In genomic region chr2:64114063-64114911, GRCh38 we compare ENCODE assay signal across 9 cellular contexts. TPM values are rescaled to one million over a fixed set of nuclear protein-coding genes. Genes with fewer than 3 reads are reported as not detected.
A peak's percentile ranks its signal among the peaks of the same experiment; 100 is the strongest.
DNase-seq lines count a peak whose midpoint lies in the region; ATAC-seq and TF ChIP-seq lines count a peak whose summit lies in the region.
"Had no signal": no experiment of that assay in that cellular context is flagged by ENCODE, and none has a peak within 500 bp of the region (broad histone marks: within the 10 kb centered on the region; RNA-seq: fewer than 3 reads in every experiment).

No MANE protein-coding gene starts in this region.

- H3K36me3 ChIP-seq in GM23338 (ENCODE audit: insufficient read depth) (no peaks in the 10 kb centered on the region), OCI-LY1 (ENCODE audit: insufficient read depth, low read length) (0 out of 2 replicates have a peak, but pooled peaks cover 8% of the 10 kb centered on the region), gastroesophageal sphincter (no peaks in the 10 kb centered on the region)

- H3K27ac Mint-ChIP-seq in GM23338: peak overlapping the region; percentile 6
- no peak overlapping the region for H3K27ac Mint-ChIP-seq in effector memory CD8-positive, alpha-beta T cell
- H3K27ac Mint-ChIP-seq in stimulated activated effector memory CD8-positive, alpha-beta T cell treated with anti-CD3 and anti-CD28 coated beads, Interleukin-12 subunit alpha, Interleukin-12 subunit beta, amount 100 ng/mL, for 72 hours: peak overlapping the region; percentile 15

- peaks cover 38% of the 10 kb centered on the region for H3K4me1 ChIP-seq in GM23338 (ENCODE audit: insufficient read depth)
- H3K4me1 ChIP-seq in OCI-LY1 (ENCODE audit: insufficient read depth, low read length, severe bottlenecking): peaks cover 89% of the 10 kb centered on the region
- peaks cover 5 to 79% (median 9%) of the 10 kb centered on the region in 3 donors for H3K4me1 ChIP-seq in gastroesophageal sphincter

- no peaks in the 10 kb centered on the region for H3K9me3 Mint-ChIP-seq in GM23338
- no peaks in the 10 kb centered on the region for H3K9me3 Mint-ChIP-seq in effector memory CD8-positive, alpha-beta T cell
- no peaks in the 10 kb centered on the region for H3K9me3 Mint-ChIP-seq in stimulated activated effector memory CD8-positive, alpha-beta T cell treated with anti-CD3 and anti-CD28 coated beads, Interleukin-12 subunit alpha, Interleukin-12 subunit beta, amount 100 ng/mL, for 72 hours

- TF ChIP-seq POLR2A in gastroesophageal sphincter (IDR thresholded peaks at IDR 0.05): no peak

- H3K27ac ChIP-seq in GM23338 (ENCODE audit: low read depth) (peak overlapping the region; percentile 20; the same call in 1 of the 2 replicates), OCI-LY1 (ENCODE audit: low read depth, low read length, poor library complexity, severe bottlenecking) (peak overlapping the region; percentile 55), gastroesophageal sphincter (peak overlapping the region in 2 of 4 donors; percentile 18 to 19)

- peaks cover 37% of the 10 kb centered on the region for H3K4me1 Mint-ChIP-seq in GM23338
- H3K4me1 Mint-ChIP-seq in effector memory CD8-positive, alpha-beta T cell (ENCODE audit: low read depth in 2 of 2): peaks cover 13 to 29% of the 10 kb centered on the region in 2 donors
- H3K4me1 Mint-ChIP-seq in stimulated activated effector memory CD8-positive, alpha-beta T cell treated with anti-CD3 and anti-CD28 coated beads, Interleukin-12 subunit alpha, Interleukin-12 subunit beta, amount 100 ng/mL, for 72 hours: peaks cover 52% of the 10 kb centered on the region

- ATAC-seq in GM23338 (peak; percentile 71), gastroesophageal sphincter (no peak), HG03045 (IDR thresholded peaks at IDR 0.05; ENCODE audit: unreplicated experiment) (no peak)
- ATAC-seq in effector memory CD8-positive, alpha-beta T cell (replicated peaks): peak; percentile 67
- peak; percentile 91 for ATAC-seq in stimulated activated effector memory CD8-positive, alpha-beta T cell treated with anti-CD3 and anti-CD28 coated beads, Interleukin-12 subunit alpha, Interleukin-12 subunit beta, amount 100 ng/mL, for 72 hours

- 65 to 83% methylated on average over 1 of the region's 1 CpG for WGBS in gastroesophageal sphincter (ENCODE audit: low coverage in 1 of 2), 2 donors

- no peaks in the 10 kb centered on the region for H3K9me3 ChIP-seq in OCI-LY1 (ENCODE audit: low read length)
- H3K9me3 ChIP-seq in gastroesophageal sphincter: no peaks in the 10 kb centered on the region

- no peak overlapping the region for H3K9ac ChIP-seq in OCI-LY1 (ENCODE audit: low read length)
- H3K9ac ChIP-seq: parathyroid adenoma had no signal

- peak overlapping the region; percentile 17; the same call in 1 of the 2 replicates for H3K4me2 ChIP-seq in GM23338
- H3K4me2 ChIP-seq in OCI-LY1 (ENCODE audit: low read length): peak overlapping the region; percentile 22; the same call in 1 of the 2 replicates

- peak; percentile 74 for DNase-seq in GM12865 (ENCODE audit: low read depth)
- DNase-seq in GM23338 (ENCODE audit: low spot score): peak; percentile 24
- no peak for DNase-seq in effector memory CD8-positive, alpha-beta T cell
- DNase-seq in stimulated activated effector memory CD8-positive, alpha-beta T cell treated with anti-CD3 and anti-CD28 coated beads, Interleukin-12 subunit alpha, Interleukin-12 subunit beta, amount 100 ng/mL, for 72 hours (ENCODE audit: low spot score in 2 of 2): no peak
- DNase-seq in SHP77 (lab: John Stamatoyannopoulos, UW): no peak

- H3K79me2 ChIP-seq in GM23338 (replicated peaks; ENCODE audit: insufficient read depth) (peaks cover 100% of the 10 kb centered on the region), OCI-LY1 (ENCODE audit: insufficient read depth, low read length) (peaks cover 99% of the 10 kb centered on the region)

- TF ChIP-seq CTCF in GM12865 (IDR thresholded peaks at IDR 0.05; ENCODE audit: insufficient read depth, low read depth, low read length, missing control alignments) (no peak), GM23338 (conservative IDR thresholded peaks at IDR 0.05; ENCODE audit: low read depth in 2 of 2) (no peak), OCI-LY1 (IDR thresholded peaks at IDR 0.05; ENCODE audit: low read length) (no peak), gastroesophageal sphincter (IDR thresholded peaks at IDR 0.05) (no peak)

- H3K4me3 Mint-ChIP-seq in GM23338: no peak overlapping the region
- H3K4me3 Mint-ChIP-seq in effector memory CD8-positive, alpha-beta T cell: peak overlapping the region in 1 of 2 donors; percentile 18
- H3K4me3 Mint-ChIP-seq in stimulated activated effector memory CD8-positive, alpha-beta T cell treated with anti-CD3 and anti-CD28 coated beads, Interleukin-12 subunit alpha, Interleukin-12 subunit beta, amount 100 ng/mL, for 72 hours: peak overlapping the region; percentile 45

- H3K9me2 ChIP-seq in GM23338 (ENCODE audit: insufficient read depth) (no peaks in the 10 kb centered on the region), OCI-LY1 (ENCODE audit: low read depth, low read length) (no peaks in the 10 kb centered on the region)

- peaks cover 3% of the 10 kb centered on the region; the same call in 1 of the 3 replicates for H3K36me3 Mint-ChIP-seq in GM23338 (ENCODE audit: low read depth)
- peaks cover 7% of the 10 kb centered on the region for H3K36me3 Mint-ChIP-seq in effector memory CD8-positive, alpha-beta T cell (ENCODE audit: insufficient read depth)
- peaks cover 12% of the 10 kb centered on the region for H3K36me3 Mint-ChIP-seq in stimulated activated effector memory CD8-positive, alpha-beta T cell treated with anti-CD3 and anti-CD28 coated beads, Interleukin-12 subunit alpha, Interleukin-12 subunit beta, amount 100 ng/mL, for 72 hours

- H4K20me1 ChIP-seq in GM23338 (replicated peaks; ENCODE audit: insufficient read depth): peaks cover 7% of the 10 kb centered on the region
- no peaks in the 10 kb centered on the region for H4K20me1 ChIP-seq in OCI-LY1 (ENCODE audit: insufficient read depth, low read length)

- no peaks in the 10 kb centered on the region for H3K27me3 Mint-ChIP-seq in GM23338 (ENCODE audit: insufficient read depth, low read depth, poor library complexity)
- no peaks in the 10 kb centered on the region for H3K27me3 Mint-ChIP-seq in effector memory CD8-positive, alpha-beta T cell

- no peak overlapping the region for H2AFZ ChIP-seq in GM23338
- no peak overlapping the region for H2AFZ ChIP-seq in OCI-LY1 (ENCODE audit: low read length)
- H2AFZ ChIP-seq: parathyroid adenoma had no signal

- H3K27me3 ChIP-seq in GM23338 (ENCODE audit: insufficient read depth) (no peaks in the 10 kb centered on the region), OCI-LY1 (ENCODE audit: insufficient read depth, low read length) (no peaks in the 10 kb centered on the region), gastroesophageal sphincter (no peaks in the 10 kb centered on the region)

- 0 out of 2 replicates have a peak overlapping the region, but pooled peaks have one; percentile 6 for H3K4me3 ChIP-seq in GM12865 (ENCODE audit: low read depth, low read length)
- no peak overlapping the region for H3K4me3 ChIP-seq in GM23338
- no peak overlapping the region for H3K4me3 ChIP-seq in OCI-LY1 (ENCODE audit: low read depth, low read length, poor library complexity, severe bottlenecking)
- H3K4me3 ChIP-seq in gastroesophageal sphincter: no peak overlapping the region

- H3F3A ChIP-seq in GM23338 (replicated peaks; ENCODE audit: low read depth) (no peaks in the 10 kb centered on the region), OCI-LY1 (ENCODE audit: insufficient read depth, low read length) (no peaks in the 10 kb centered on the region)

- no peak for TF ChIP-seq EP300 in gastroesophageal sphincter (IDR thresholded peaks at IDR 0.05)

TF ChIP-seq in GM23338, 12 proteins besides CTCF, POLR2A, EP300 and RAD21 (continues in another document):
- TF ChIP-seq EZH2phosphoT487 (IDR thresholded peaks at IDR 0.05; ENCODE audit: unreplicated experiment): no peak
- no peak for TF ChIP-seq EZH2 (IDR thresholded peaks at IDR 0.05; ENCODE audit: low read depth, unreplicated experiment)
- no peak for TF ChIP-seq REST (IDR thresholded peaks at IDR 0.05; ENCODE audit: unreplicated experiment)

RNA-seq across cellular contexts. Expression of gene PELI1, which starts 29.9 kb away (rescaled TPM):
- total RNA-seq in GM23338 (2014; rRNA removed; shearing (Covaris generic)): 56.6 and 61.8 TPM in 2 replicates
- 25.9 and 32.4 TPM in 2 replicates for polyA plus RNA-seq in GM23338 (2016; fragmentation: Nextera tagmentation; extraction: Ambion mirVana)
- total RNA-seq in gastroesophageal sphincter: 10 to 100 TPM; 13.1 to 22.4 (median 20.5) TPM

Comparison
In these comparisons a context has a peak if more than half of its experiments do, and no peak if none do; other contexts are left out.
1. DNase-seq: peak in GM12865 (single experiment) and GM23338 (single experiment); none in effector memory CD8-positive, alpha-beta T cell (0 of 3), stimulated activated effector memory CD8-positive, alpha-beta T cell treated with anti-CD3 and anti-CD28 coated beads, Interleukin-12 subunit alpha, Interleukin-12 subunit beta, amount 100 ng/mL, for 72 hours (0 of 2) and SHP77 (0 of 2).
2. ATAC-seq: peak in GM23338 (single experiment), effector memory CD8-positive, alpha-beta T cell (single experiment) and stimulated activated effector memory CD8-positive, alpha-beta T cell treated with anti-CD3 and anti-CD28 coated beads, Interleukin-12 subunit alpha, Interleukin-12 subunit beta, amount 100 ng/mL, for 72 hours (single experiment); none in gastroesophageal sphincter (single experiment) and HG03045 (single experiment).
3. H3K27ac Mint-ChIP-seq: peak in GM23338 (single experiment) and stimulated activated effector memory CD8-positive, alpha-beta T cell treated with anti-CD3 and anti-CD28 coated beads, Interleukin-12 subunit alpha, Interleukin-12 subunit beta, amount 100 ng/mL, for 72 hours (single experiment); none in effector memory CD8-positive, alpha-beta T cell (0 of 2).